Comparison of ENCODE assay signal across 16 cellular contexts in the genomic region with DNA sequence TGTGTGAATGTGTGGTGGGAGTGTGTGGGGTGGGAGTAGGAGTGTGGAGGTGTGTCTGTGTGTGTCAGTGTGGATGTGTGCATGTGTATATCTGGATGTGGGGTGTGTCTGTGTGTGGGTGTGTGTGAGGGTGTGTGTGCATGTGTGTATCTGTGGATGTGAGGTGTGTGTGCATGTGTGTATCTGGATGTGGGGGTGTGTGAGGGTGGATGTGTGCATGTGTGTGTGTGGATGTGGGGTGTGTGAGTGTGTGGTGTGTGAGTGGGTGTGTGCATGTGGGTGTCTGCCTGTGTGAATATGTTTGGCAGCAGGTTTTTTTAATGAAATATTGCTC.
DNase-seq lines count a peak whose midpoint lies in the region; ATAC-seq, FAIRE-seq and TF ChIP-seq lines count a peak whose summit lies in the region.
"Had no signal": no experiment of that assay in that cellular context is flagged by ENCODE, and none has a peak within 500 bp of the region (broad histone marks: within the 10 kb centered on the region; RNA-seq: fewer than 3 reads in every experiment).

No MANE protein-coding gene starts in this region.

- TF ChIP-seq EP300 in transverse colon (IDR thresholded peaks at IDR 0.05; ENCODE audit: low read depth) = no peak

- intact Hi-C loops in activated T-helper 1 cell treated with anti-CD3 and anti-CD28 coated beads, Interleukin-12 subunit alpha, Interleukin-12 subunit beta, Interleukin-2, Interleukin-4 antibody, amounts not matched to agents 30 ng/mL and 10 ng/mL and 1 ng/mL, durations not matched to agents 14 hours and 24 hours and 36 hours (cut with micrococcal nuclease) = no loop called here
- intact Hi-C loops in mucosa of descending colon (cut with DNase I, micrococcal nuclease) (no loop called here), transverse colon (cut with DNase I; ENCODE audit: low total_unique reads) (no loop called here), ascending aorta (cut with DNase I) (no loop called here)

- H3K36me3 Mint-ChIP-seq in activated T-helper 1 cell treated with anti-CD3 and anti-CD28 coated beads, Interleukin-12 subunit alpha, Interleukin-12 subunit beta, Interleukin-2, Interleukin-4 antibody, amounts not matched to agents 30 ng/mL and 10 ng/mL and 1 ng/mL, durations not matched to agents 14 hours and 24 hours and 36 hours (ENCODE audit: low read depth) = peaks cover 3% of the 10 kb centered on the region

- H3K27ac ChIP-seq in transverse colon (no peak overlapping the region), ascending aorta (no peak overlapping the region)

- H3K36me3 ChIP-seq in mucosa of descending colon (ENCODE audit: low read depth) (peaks cover 2% of the 10 kb centered on the region), transverse colon (peaks cover 0 to 56% (median 8%) of the 10 kb centered on the region in 4 donors), ascending aorta (no peaks in the 10 kb centered on the region)

- TF ChIP-seq CTCF in mucosa of descending colon (IDR thresholded peaks at IDR 0.05) (no peak), transverse colon (IDR thresholded peaks at IDR 0.05) (no peak), ascending aorta (IDR thresholded peaks at IDR 0.05) (no peak)

- no peak for DNase-seq in HTR-8/SVneo (ENCODE audit: insufficient read length, low spot score)
- DNase-seq in activated T-helper 1 cell treated with anti-CD3 and anti-CD28 coated beads, Interleukin-12 subunit alpha, Interleukin-12 subunit beta, Interleukin-2, Interleukin-4 antibody, amounts not matched to agents 30 ng/mL and 10 ng/mL and 1 ng/mL, durations not matched to agents 14 hours and 24 hours and 36 hours (ENCODE audit: low spot score) = no peak
- DNase-seq in mucosa of descending colon = no peak
- DNase-seq in transverse colon = no peak
- no peak for DNase-seq in SW 1271 (lab: John Stamatoyannopoulos, UW)
- DNase-seq in ascending aorta (ENCODE audit: low spot score in 2 of 2) = no peak
- DNase-seq: CD8-positive, alpha-beta T cell; H7; MV-4-11; NCI-H1417; NCI-H1930; NCI-H526 treated with DMSO at 0.1 percent for 48 hours; SIG-M5 had no signal

- in situ Hi-C loops in transverse colon (cut with MboI; ENCODE audit: low pct_ligation_motif_present in 1 of 4, low pct_unique_long_range_greater_than_20kb in 1 of 4, low sequenced_read_pairs in 3 of 4) = loop anchor here in 1 of 4 donors (25.0 kb wide), 2 partner anchors 103 to 172 kb away; no protein-coding TSS in a partner anchor

- H3K27me3 ChIP-seq in transverse colon = no peaks in the 10 kb centered on the region
- no peaks in the 10 kb centered on the region for H3K27me3 ChIP-seq in ascending aorta

- peaks cover 8% of the 10 kb centered on the region for H3K4me1 Mint-ChIP-seq in activated T-helper 1 cell treated with anti-CD3 and anti-CD28 coated beads, Interleukin-12 subunit alpha, Interleukin-12 subunit beta, Interleukin-2, Interleukin-4 antibody, amounts not matched to agents 30 ng/mL and 10 ng/mL and 1 ng/mL, durations not matched to agents 14 hours and 24 hours and 36 hours (ENCODE audit: low read depth)
- H3K4me1 Mint-ChIP-seq: B cell had no signal

- peak overlapping the region; percentile 61 for H3K27ac Mint-ChIP-seq in activated T-helper 1 cell treated with anti-CD3 and anti-CD28 coated beads, Interleukin-12 subunit alpha, Interleukin-12 subunit beta, Interleukin-2, Interleukin-4 antibody, amounts not matched to agents 30 ng/mL and 10 ng/mL and 1 ng/mL, durations not matched to agents 14 hours and 24 hours and 36 hours
- H3K27ac Mint-ChIP-seq: B cell; CD8-positive, alpha-beta T cell had no signal

- H3K27me3 Mint-ChIP-seq in activated T-helper 1 cell treated with anti-CD3 and anti-CD28 coated beads, Interleukin-12 subunit alpha, Interleukin-12 subunit beta, Interleukin-2, Interleukin-4 antibody, amounts not matched to agents 30 ng/mL and 10 ng/mL and 1 ng/mL, durations not matched to agents 14 hours and 24 hours and 36 hours (ENCODE audit: insufficient read depth) = no peaks in the 10 kb centered on the region
- H3K27me3 Mint-ChIP-seq: B cell had no signal

- ATAC-seq in mucosa of descending colon = peak; percentile 4
- no peak for ATAC-seq in GM18505 (IDR thresholded peaks at IDR 0.05; ENCODE audit: unreplicated experiment)
- ATAC-seq: CD8-positive, alpha-beta T cell had no signal

- H3K4me3 ChIP-seq in mucosa of descending colon (no peak overlapping the region), transverse colon (no peak overlapping the region), ascending aorta (no peak overlapping the region)

- no peaks in the 10 kb centered on the region for H3K9me3 ChIP-seq in mucosa of descending colon
- no peaks in the 10 kb centered on the region for H3K9me3 ChIP-seq in transverse colon
- H3K9me3 ChIP-seq in ascending aorta = no peaks in the 10 kb centered on the region

- no peak overlapping the region for H3K4me3 Mint-ChIP-seq in activated T-helper 1 cell treated with anti-CD3 and anti-CD28 coated beads, Interleukin-12 subunit alpha, Interleukin-12 subunit beta, Interleukin-2, Interleukin-4 antibody, amounts not matched to agents 30 ng/mL and 10 ng/mL and 1 ng/mL, durations not matched to agents 14 hours and 24 hours and 36 hours
- H3K4me3 Mint-ChIP-seq: B cell; CD8-positive, alpha-beta T cell had no signal

- TF ChIP-seq POLR2A in transverse colon (IDR thresholded peaks at IDR 0.05) (peak; percentile 14), GM18505 (IDR thresholded peaks at IDR 0.05; ENCODE audit: borderline replicate concordance, extremely low read depth, insufficient read depth, insufficient read length) (no peak)

- no peaks in the 10 kb centered on the region for H3K4me1 ChIP-seq in mucosa of descending colon (ENCODE audit: low read depth)
- no peaks in the 10 kb centered on the region for H3K4me1 ChIP-seq in transverse colon
- no peaks in the 10 kb centered on the region for H3K4me1 ChIP-seq in ascending aorta

- no peaks in the 10 kb centered on the region for H3K9me3 Mint-ChIP-seq in activated T-helper 1 cell treated with anti-CD3 and anti-CD28 coated beads, Interleukin-12 subunit alpha, Interleukin-12 subunit beta, Interleukin-2, Interleukin-4 antibody, amounts not matched to agents 30 ng/mL and 10 ng/mL and 1 ng/mL, durations not matched to agents 14 hours and 24 hours and 36 hours
- H3K9me3 Mint-ChIP-seq: CD8-positive, alpha-beta T cell had no signal

- peak; percentile 89 for FAIRE-seq in HTR-8/SVneo (lab: Jason Lieb, UNC)
- FAIRE-seq: GM19239 had no signal
